ENCODE assay signal across 8 cellular contexts in genomic region chr6:96939019-96939805, GRCh38. TPM values are rescaled to one million over a fixed set of nuclear protein-coding genes. Genes with fewer than 3 reads are reported as not detected.
DNase-seq lines count a peak whose midpoint lies in the region; ATAC-seq, FAIRE-seq and TF ChIP-seq lines count a peak whose summit lies in the region.

No MANE protein-coding gene starts in this region.

- peak overlapping the region in 1 of 7 donors; percentile 70 for H3K27ac Mint-ChIP-seq in CD4-positive, alpha-beta memory T cell

- peaks cover 22% of the 10 kb centered on the region for H3K27me3 ChIP-seq in keratinocyte (ENCODE audit: control insufficient read depth, extremely low read depth, insufficient read depth, low read length)
- no peaks in the 10 kb centered on the region for H3K27me3 ChIP-seq in CD4-positive, alpha-beta memory T cell (ENCODE audit: insufficient read depth, low read length)

- H3K4me3 Mint-ChIP-seq in activated T-cell treated with anti-CD3 and anti-CD28 coated beads, Interleukin-2, amount 50 U/mL, for 4 hours: no peak overlapping the region
- no peak overlapping the region for H3K4me3 Mint-ChIP-seq in CD4-positive, alpha-beta memory T cell

- dilution Hi-C loops in keratinocyte (cut with MboI; ENCODE audit: extremely low pct_ligation_motif_present, low sequenced_read_pairs): no loop called here

- no peak overlapping the region for H3K9ac ChIP-seq in keratinocyte (ENCODE audit: control insufficient read depth, extremely low read depth, insufficient read depth, low read length)

- peaks cover 2% of the 10 kb centered on the region for H3K4me1 Mint-ChIP-seq in activated T-cell treated with anti-CD3 and anti-CD28 coated beads, Interleukin-2, amount 50 U/mL, for 4 hours (ENCODE audit: low read depth)
- H3K4me1 Mint-ChIP-seq in CD4-positive, alpha-beta memory T cell: peaks cover 0 to 3% (median 0%) of the 10 kb centered on the region in 4 donors

- no peaks in the 10 kb centered on the region for H3K9me3 ChIP-seq in keratinocyte (ENCODE audit: control insufficient read depth, low read depth, low read length)
- H3K9me3 ChIP-seq in CD4-positive, alpha-beta memory T cell (ENCODE audit: control insufficient read depth in 1 of 2, low read length in 2 of 2): no peaks in the 10 kb centered on the region

- no peak overlapping the region for H2AFZ ChIP-seq in keratinocyte (ENCODE audit: control insufficient read depth, low read length)

- peaks cover 5% of the 10 kb centered on the region for H3K27me3 Mint-ChIP-seq in activated T-cell treated with anti-CD3 and anti-CD28 coated beads, Interleukin-2, amount 50 U/mL, for 4 hours (ENCODE audit: low read depth)
- no peaks in the 10 kb centered on the region for H3K27me3 Mint-ChIP-seq in CD4-positive, alpha-beta memory T cell

- DNase-seq in AG10803 (ENCODE audit: low read depth) (peak; percentile 61), HK-2 (ENCODE audit: unreplicated experiment) (peak; percentile 27), keratinocyte (ENCODE audit: low read depth, low spot score) (peak; percentile 11), NCI-H1092 treated with DMSO at 0.1 percent for 48 hours (lab: John Stamatoyannopoulos, UW) (no peak), DMS79 (lab: John Stamatoyannopoulos, UW) (no peak)
- DNase-seq in activated T-cell treated with anti-CD3 and anti-CD28 coated beads, Interleukin-2, amount 50 U/mL, for 4 hours: no peak
- DNase-seq in CD4-positive, alpha-beta memory T cell: no peak

- no peaks in the 10 kb centered on the region for H3K79me2 ChIP-seq in keratinocyte (ENCODE audit: control insufficient read depth, insufficient read depth, low read length)

- no peak overlapping the region for H3K27ac ChIP-seq in keratinocyte (ENCODE audit: control insufficient read depth, insufficient read depth, low read length)
- H3K27ac ChIP-seq in CD4-positive, alpha-beta memory T cell (ENCODE audit: low read depth, low read length): no peak overlapping the region

- no peak overlapping the region for H3K4me2 ChIP-seq in keratinocyte (ENCODE audit: control insufficient read depth, extremely low read depth, insufficient read depth, low read depth, low read length)

- TF ChIP-seq CTCF in AG10803 (conservative IDR thresholded peaks at IDR 0.05; ENCODE audit: low read length) (no peak), keratinocyte (optimal IDR thresholded peaks at IDR 0.05 in 1 of 3, IDR thresholded peaks at IDR 0.05 in 1 of 3, conservative IDR thresholded peaks at IDR 0.05 in 1 of 3; ENCODE audit: extremely low read depth in 1 of 3, insufficient read depth in 2 of 3, low read length in 3 of 3) (no peak)

- POLR2A ChIA-PET in CD4-positive, alpha-beta memory T cell (lab: Charles Lee; ENCODE audit: partially characterized antibody): no interaction called here

- H3K9me1 ChIP-seq in keratinocyte (ENCODE audit: control insufficient read depth, extremely low read depth, insufficient read depth, low read length): no peaks in the 10 kb centered on the region

- peaks cover 3% of the 10 kb centered on the region for H3K36me3 Mint-ChIP-seq in activated T-cell treated with anti-CD3 and anti-CD28 coated beads, Interleukin-2, amount 50 U/mL, for 4 hours (ENCODE audit: insufficient read depth)
- H3K36me3 Mint-ChIP-seq in CD4-positive, alpha-beta memory T cell: no peaks in the 10 kb centered on the region

- no peaks in the 10 kb centered on the region for H3K9me3 Mint-ChIP-seq in activated T-cell treated with anti-CD3 and anti-CD28 coated beads, Interleukin-2, amount 50 U/mL, for 4 hours
- no peaks in the 10 kb centered on the region for H3K9me3 Mint-ChIP-seq in CD4-positive, alpha-beta memory T cell

- H3K36me3 ChIP-seq in keratinocyte (ENCODE audit: control insufficient read depth in 2 of 2, extremely low read depth in 1 of 2, insufficient read depth in 2 of 2, low read length in 2 of 2): no peaks in the 10 kb centered on the region
- no peaks in the 10 kb centered on the region for H3K36me3 ChIP-seq in CD4-positive, alpha-beta memory T cell (ENCODE audit: insufficient read depth, low read length)

- peak; percentile 94 for FAIRE-seq in keratinocyte (lab: Jason Lieb, UNC)

- CTCF ChIA-PET in CD4-positive, alpha-beta memory T cell (lab: Charles Lee; ENCODE audit: partially characterized antibody): no interaction called here

- H3K4me3 ChIP-seq in AG10803 (ENCODE audit: low read length) (no peak overlapping the region), keratinocyte (ENCODE audit: control insufficient read depth in 2 of 3, extremely low read depth in 1 of 3, insufficient read depth in 2 of 3, low read depth in 1 of 3, low read length in 3 of 3) (no peak overlapping the region)
- no peak overlapping the region for H3K4me3 ChIP-seq in CD4-positive, alpha-beta memory T cell (ENCODE audit: low read length in 2 of 2)

- peak; percentile 60 to 81 for ATAC-seq in activated T-cell treated with anti-CD3 and anti-CD28 coated beads, Interleukin-2, amount 50 U/mL, for 4 hours
- no peak for ATAC-seq in HG03442 (IDR thresholded peaks at IDR 0.05; ENCODE audit: unreplicated experiment)

- peaks cover 12% of the 10 kb centered on the region for H3K4me1 ChIP-seq in keratinocyte (ENCODE audit: control insufficient read depth, extremely low read depth, insufficient read depth, low read length)
- H3K4me1 ChIP-seq in CD4-positive, alpha-beta memory T cell (ENCODE audit: insufficient read depth, low read length): no peaks in the 10 kb centered on the region

- intact Hi-C loops in CD4-positive, alpha-beta memory T cell (cut with micrococcal nuclease): no loop called here

- H4K20me1 ChIP-seq in keratinocyte (ENCODE audit: control insufficient read depth, extremely low read depth, insufficient read depth, low read length): no peaks in the 10 kb centered on the region

RNA-seq across cellular contexts. Expression of gene KLHL32, which starts 14.7 kb away (rescaled TPM):
- total RNA-seq in activated T-cell treated with anti-CD3 and anti-CD28 coated beads, Interleukin-2, amount 50 U/mL, for 4 hours: under 1 TPM; 0.11 to 0.20 (median 0.18) TPM
- polyA plus RNA-seq in keratinocyte: 0.12 TPM in 1 of 3 replicates, not detected in the others
- not detected for polyA plus RNA-seq in keratinocyte (2011; ENCODE audit: low read depth)
- polyA plus RNA-seq in keratinocyte (2011; cell fraction: cytosol; rRNA removed): 0.04 TPM in 1 of 2 replicates, not detected in the other
- polyA plus RNA-seq in keratinocyte (2011; cell fraction: nucleus; rRNA removed): 0.05 TPM in 1 of 2 replicates, not detected in the other
- not detected in 2 replicates for polyA plus RNA-seq in keratinocyte (2012; ENCODE audit: low replicate concordance)
- 0.30 TPM in 1 of 3 replicates, not detected in the others for polyA minus RNA-seq in keratinocyte
- not detected for polyA minus RNA-seq in keratinocyte (2011; cell fraction: cytosol; rRNA and poly(A)+ RNA removed)
- not detected in 2 replicates for polyA minus RNA-seq in keratinocyte (2011; cell fraction: nucleus; rRNA and poly(A)+ RNA removed)
- total RNA-seq in CD4-positive, alpha-beta memory T cell: 1 to 10 TPM; 3.8 to 5.0 TPM
- 1 to 10 TPM; 2.0 to 2.6 TPM for polyA plus RNA-seq in CD4-positive, alpha-beta memory T cell

RNA-seq across cellular contexts. Expression of gene NDUFAF4, which starts 41.5 kb away (rescaled TPM):
- total RNA-seq in activated T-cell treated with anti-CD3 and anti-CD28 coated beads, Interleukin-2, amount 50 U/mL, for 4 hours: 100 to 1,000 TPM; 110 to 130 (median 115) TPM
- polyA plus RNA-seq in keratinocyte: 35.5 to 68.3 TPM (median 37.3 TPM) in 3 replicates
- 9.6 TPM for polyA plus RNA-seq in keratinocyte (2011; ENCODE audit: low read depth)
- 33.8 and 71.2 TPM in 2 replicates for polyA plus RNA-seq in keratinocyte (2011; cell fraction: cytosol; rRNA removed)
- 18.9 and 29.2 TPM in 2 replicates for polyA plus RNA-seq in keratinocyte (2011; cell fraction: nucleus; rRNA removed)
- polyA plus RNA-seq in keratinocyte (2012; ENCODE audit: low replicate concordance): 29.8 and 38.7 TPM in 2 replicates
- polyA minus RNA-seq in keratinocyte: 6.9 to 16.5 TPM (median 14.6 TPM) in 3 replicates
- polyA minus RNA-seq in keratinocyte (2011; cell fraction: cytosol; rRNA and poly(A)+ RNA removed): 10.9 TPM
- 1.4 and 3.9 TPM in 2 replicates for polyA minus RNA-seq in keratinocyte (2011; cell fraction: nucleus; rRNA and poly(A)+ RNA removed)
- total RNA-seq in CD4-positive, alpha-beta memory T cell: 10 to 100 TPM; 24.3 to 27.5 TPM
- 10 to 100 TPM; 47.8 to 67.8 TPM for polyA plus RNA-seq in CD4-positive, alpha-beta memory T cell

Comparison
In these comparisons a context has a peak if more than half of its experiments do, and no peak if none do; other contexts are left out.
1. DNase-seq: peak in AG10803 (single experiment), HK-2 (single experiment) and keratinocyte (single experiment); none in activated T-cell treated with anti-CD3 and anti-CD28 coated beads, Interleukin-2, amount 50 U/mL, for 4 hours (single experiment), CD4-positive, alpha-beta memory T cell (0 of 5), NCI-H1092 treated with DMSO at 0.1 percent for 48 hours (single experiment) and DMS79 (single experiment).